ENCODE assay signal across 29 cellular contexts in genomic region chr2:74430502-74430901, GRCh38. TPM values are rescaled to one million over a fixed set of nuclear protein-coding genes. Genes with fewer than 3 reads are reported as not detected.
DNase-seq lines count a peak whose midpoint lies in the region; ATAC-seq and TF ChIP-seq lines count a peak whose summit lies in the region.
"Had no signal": no experiment of that assay in that cellular context is flagged by ENCODE, and none has a peak within 500 bp of the region (broad histone marks: within the 10 kb centered on the region; RNA-seq: fewer than 3 reads in every experiment).

No MANE protein-coding gene starts in this region.

- H3K9ac ChIP-seq in liver (ENCODE audit: low read depth in 1 of 2, low read length in 2 of 2), result no peak overlapping the region

- no peak for TF ChIP-seq CTCF in liver (IDR thresholded peaks at IDR 0.05; ENCODE audit: low read depth, low read length, missing input control)
- TF ChIP-seq CTCF in osteoblast (IDR thresholded peaks at IDR 0.05; ENCODE audit: extremely low read depth, low read depth, low read length), result no peak
- no peak for TF ChIP-seq CTCF in psoas muscle (IDR thresholded peaks at IDR 0.05)

- peak overlapping the region; percentile 39 to 80 for H3K27ac ChIP-seq in liver (ENCODE audit: low read depth in 1 of 2, low read length in 2 of 2)
- no peak overlapping the region for H3K27ac ChIP-seq in osteoblast (ENCODE audit: low read depth, low read length)
- no peak overlapping the region for H3K27ac ChIP-seq in psoas muscle
- H3K27ac ChIP-seq: 22Rv1 had no signal

- H3K27me3 Mint-ChIP-seq in stimulated activated naive CD8-positive, alpha-beta T cell treated with anti-CD3 and anti-CD28 coated beads, Interleukin-15, amount 100 ng/mL, for 72 hours, result no peaks in the 10 kb centered on the region
- H3K27me3 Mint-ChIP-seq: CD8-positive, alpha-beta memory T cell had no signal

- H4K20me1 ChIP-seq in osteoblast (ENCODE audit: insufficient read depth, low read length), result peaks cover 7% of the 10 kb centered on the region

- H3K4me3 Mint-ChIP-seq in stimulated activated naive CD8-positive, alpha-beta T cell treated with anti-CD3 and anti-CD28 coated beads, Interleukin-15, amount 100 ng/mL, for 72 hours, result no peak overlapping the region
- H3K4me3 Mint-ChIP-seq: CD14-positive monocyte; CD8-positive, alpha-beta memory T cell had no signal

- no peak overlapping the region for H3K4me2 ChIP-seq in osteoblast (ENCODE audit: insufficient read depth, low read length)

- no peaks in the 10 kb centered on the region for H3K4me1 Mint-ChIP-seq in stimulated activated naive CD8-positive, alpha-beta T cell treated with anti-CD3 and anti-CD28 coated beads, Interleukin-15, amount 100 ng/mL, for 72 hours
- H3K4me1 Mint-ChIP-seq: CD14-positive monocyte; CD8-positive, alpha-beta memory T cell had no signal

- no peaks in the 10 kb centered on the region for H3K79me2 ChIP-seq in osteoblast (ENCODE audit: insufficient read depth, low read length)

- no peaks in the 10 kb centered on the region for H3K9me3 Mint-ChIP-seq in stimulated activated naive CD8-positive, alpha-beta T cell treated with anti-CD3 and anti-CD28 coated beads, Interleukin-15, amount 100 ng/mL, for 72 hours
- H3K9me3 Mint-ChIP-seq: CD14-positive monocyte; CD8-positive, alpha-beta memory T cell had no signal

- H3K36me3 ChIP-seq in liver (ENCODE audit: control insufficient read depth in 4 of 4, insufficient read depth in 3 of 4, low read depth in 1 of 4, low read length in 3 of 4) (peaks cover 8 to 48% (median 38%) of the 10 kb centered on the region in 4 donors), osteoblast (ENCODE audit: insufficient read depth, low read length) (peaks cover 35% of the 10 kb centered on the region), psoas muscle (ENCODE audit: insufficient read depth in 1 of 2, low read depth in 1 of 2) (peaks cover 0 to 43% of the 10 kb centered on the region in 2 donors)
- H3K36me3 ChIP-seq: BE2C had no signal

- H3K4me1 ChIP-seq in liver (ENCODE audit: control insufficient read depth in 4 of 4, insufficient read depth in 4 of 4, low read length in 3 of 4) (peaks cover 9 to 44% (median 39%) of the 10 kb centered on the region in 4 donors), osteoblast (ENCODE audit: insufficient read depth, low read length) (no peaks in the 10 kb centered on the region), psoas muscle (no peaks in the 10 kb centered on the region)
- H3K4me1 ChIP-seq: BE2C had no signal

- H2AFZ ChIP-seq in osteoblast (ENCODE audit: low read length), result no peak overlapping the region

- H3K4me3 ChIP-seq in liver (ENCODE audit: low read depth in 1 of 3, low read length in 3 of 3), result no peak overlapping the region
- no peak overlapping the region for H3K4me3 ChIP-seq in osteoblast (ENCODE audit: insufficient read depth, low read length)
- H3K4me3 ChIP-seq in psoas muscle, result no peak overlapping the region
- H3K4me3 ChIP-seq: GM12878, MG63 had no signal

- no peak for DNase-seq in stimulated activated naive CD8-positive, alpha-beta T cell treated with anti-CD3 and anti-CD28 coated beads, Interleukin-15, amount 100 ng/mL, for 72 hours
- DNase-seq in stimulated activated naive CD8-positive, alpha-beta T cell treated with anti-CD3 and anti-CD28 coated beads, Interleukin-15, Interleukin-2, amounts not matched to agents 100 U/mL and 50 U/mL, for 24 hours, result no peak
- peak; percentile 54 for DNase-seq in osteoblast (ENCODE audit: insufficient read length, low spot score, missing footprints)
- no peak for DNase-seq in psoas muscle
- DNase-seq: BE2C; CD8-positive, alpha-beta memory T cell; DMS 273 treated with DMSO at 0.1 percent for 48 hours; DMS79; EL; GDM1; HCEC 1CT; KBM-7; MG63; NCI-H1105 treated with DMSO at 0.1 percent for 48 hours; NCI-H146; NCI-H1930; NCI-H2107; NCI-H446; NCI-H526; NK-92 treated with Interleukin-12 subunit alpha and Interleukin-12 subunit beta, amount 100 ng/mL, for 24 hours; PC-3; SHP77 had no signal

- peak overlapping the region in 1 of 2 donors; percentile 38 for H3K27ac Mint-ChIP-seq in stimulated activated naive CD8-positive, alpha-beta T cell treated with anti-CD3 and anti-CD28 coated beads, Interleukin-15, amount 100 ng/mL, for 72 hours

- no peaks in the 10 kb centered on the region for H3K9me3 ChIP-seq in liver (ENCODE audit: control insufficient read depth in 4 of 4, low read length in 3 of 4)
- no peaks in the 10 kb centered on the region for H3K9me3 ChIP-seq in osteoblast (ENCODE audit: low read depth, low read length)
- H3K9me3 ChIP-seq in psoas muscle, result no peaks in the 10 kb centered on the region
- H3K9me3 ChIP-seq: BE2C, MG63 had no signal

- no peak for TF ChIP-seq RAD21 in liver (IDR thresholded peaks at IDR 0.05)

- intact Hi-C loops in psoas muscle (cut with DNase I), result no loop called here

- 65% methylated on average over 11 of the region's 11 CpGs for WGBS in liver
- WGBS in psoas muscle, 3 donors, result 81 to 84% (median 84%) methylated on average over 11 of the region's 11 CpGs

- peak; percentile 8 for ATAC-seq in stimulated activated naive CD8-positive, alpha-beta T cell treated with anti-CD3 and anti-CD28 coated beads, Interleukin-15, amount 100 ng/mL, for 72 hours
- ATAC-seq in stimulated activated naive CD8-positive, alpha-beta T cell treated with anti-CD3 and anti-CD28 coated beads, Interleukin-15, Interleukin-2, amounts not matched to agents 100 U/mL and 50 U/mL, for 24 hours, result no peak
- ATAC-seq in psoas muscle (no peak), GM18520 (IDR thresholded peaks at IDR 0.05; ENCODE audit: unreplicated experiment) (no peak), HG03139 (IDR thresholded peaks at IDR 0.05; ENCODE audit: unreplicated experiment) (no peak), GM21786 (IDR thresholded peaks at IDR 0.05; ENCODE audit: unreplicated experiment) (no peak)
- ATAC-seq: GM12878, PC-3 had no signal

- H3K27me3 ChIP-seq in liver (ENCODE audit: control insufficient read depth in 4 of 4, insufficient read depth in 4 of 4, low read length in 3 of 4), result no peaks in the 10 kb centered on the region
- H3K27me3 ChIP-seq in osteoblast (ENCODE audit: insufficient read depth, low read length), result no peaks in the 10 kb centered on the region
- H3K27me3 ChIP-seq in psoas muscle (ENCODE audit: insufficient read depth in 3 of 3, low read length in 2 of 3), result no peaks in the 10 kb centered on the region
- H3K27me3 ChIP-seq: BE2C, MG63 had no signal

TF ChIP-seq in liver, 16 proteins besides CTCF, POLR2A, EP300 and RAD21 (continues in another document):
- no peak for TF ChIP-seq GABPA (IDR thresholded peaks at IDR 0.05 in 1 of 2, conservative IDR thresholded peaks at IDR 0.05 in 1 of 2)
- TF ChIP-seq, protein P1, sequence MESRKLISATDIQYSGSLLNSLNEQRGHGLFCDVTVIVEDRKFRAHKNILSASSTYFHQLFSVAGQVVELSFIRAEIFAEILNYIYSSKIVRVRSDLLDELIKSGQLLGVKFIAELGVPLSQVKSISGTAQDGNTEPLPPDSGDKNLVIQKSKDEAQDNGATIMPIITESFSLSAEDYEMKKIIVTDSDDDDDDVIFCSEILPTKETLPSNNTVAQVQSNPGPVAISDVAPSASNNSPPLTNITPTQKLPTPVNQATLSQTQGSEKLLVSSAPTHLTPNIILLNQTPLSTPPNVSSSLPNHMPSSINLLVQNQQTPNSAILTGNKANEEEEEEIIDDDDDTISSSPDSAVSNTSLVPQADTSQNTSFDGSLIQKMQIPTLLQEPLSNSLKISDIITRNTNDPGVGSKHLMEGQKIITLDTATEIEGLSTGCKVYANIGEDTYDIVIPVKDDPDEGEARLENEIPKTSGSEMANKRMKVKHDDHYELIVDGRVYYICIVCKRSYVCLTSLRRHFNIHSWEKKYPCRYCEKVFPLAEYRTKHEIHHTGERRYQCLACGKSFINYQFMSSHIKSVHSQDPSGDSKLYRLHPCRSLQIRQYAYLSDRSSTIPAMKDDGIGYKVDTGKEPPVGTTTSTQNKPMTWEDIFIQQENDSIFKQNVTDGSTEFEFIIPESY (IDR thresholded peaks at IDR 0.05), result no peak
- no peak for TF ChIP-seq EGR1 (IDR thresholded peaks at IDR 0.05; ENCODE audit: low read depth in 2 of 2)
- TF ChIP-seq TAF1 (conservative IDR thresholded peaks at IDR 0.05), result no peak
- no peak for TF ChIP-seq SP1 (IDR thresholded peaks at IDR 0.05)
- TF ChIP-seq ATF3 (IDR thresholded peaks at IDR 0.05), result no peak
- TF ChIP-seq MAX (IDR thresholded peaks at IDR 0.05), result no peak
- TF ChIP-seq NR2F2 (IDR thresholded peaks at IDR 0.05), result no peak

RNA-seq across cellular contexts. Expression of gene WDR54, which starts 9.0 kb away (rescaled TPM):
- total RNA-seq in liver (1 to 10 TPM; 1.7 to 4.2 TPM), osteoblast (21.2 and 23.9 TPM in 2 replicates), psoas muscle (1 to 10 TPM; 1.1 to 1.6 (median 1.4) TPM)
- polyA plus RNA-seq in liver (1 to 10 TPM; 3.0 to 3.2 TPM), psoas muscle (1 to 10 TPM in 2 of 3 donors, under 1 TPM in 1; 0.52 to 2.4 (median 2.4) TPM)

RNA-seq across cellular contexts. Expression of gene C2orf81, which starts 9.1 kb away (rescaled TPM):
- under 1 TPM; 0.08 to 0.23 TPM for total RNA-seq in liver
- polyA plus RNA-seq in liver, result under 1 TPM; 0.35 to 0.44 TPM
- 0.72 and 1.5 TPM in 2 replicates for total RNA-seq in osteoblast
- under 1 TPM; 0.15 to 0.46 (median 0.39) TPM for total RNA-seq in psoas muscle
- under 1 TPM; 0.06 to 0.34 (median 0.23) TPM for polyA plus RNA-seq in psoas muscle

RNA-seq across cellular contexts. Expression of gene RTKN, which starts 11.2 kb away (rescaled TPM):
- total RNA-seq in liver (10 to 100 TPM; 27.8 to 98.0 TPM), osteoblast (14.1 and 16.2 TPM in 2 replicates), psoas muscle (10 to 100 TPM in 2 of 4 donors, 1 to 10 TPM in 2; 6.0 to 18.8 (median 9.0) TPM)
- polyA plus RNA-seq in liver (10 to 100 TPM; 54.4 to 91.7 TPM), psoas muscle (10 to 100 TPM in 1 of 3 donors, 1 to 10 TPM in 2; 3.1 to 12.1 (median 6.6) TPM)
- polyA plus RNA-seq: CD14-positive monocyte had no signal

RNA-seq across cellular contexts. Expression of gene INO80B, which starts 24.4 kb away (rescaled TPM):
- 10 to 100 TPM in 1 of 2 donors, 1 to 10 TPM in 1; 7.0 to 14.8 TPM for total RNA-seq in liver
- polyA plus RNA-seq in liver, result 10 to 100 TPM in 1 of 2 donors, 1 to 10 TPM in 1; 2.7 to 14.0 TPM
- total RNA-seq in osteoblast, result 11.8 and 15.9 TPM in 2 replicates
- total RNA-seq in psoas muscle, result 10 to 100 TPM; 23.6 to 39.0 (median 28.6) TPM
- polyA plus RNA-seq in psoas muscle, result 10 to 100 TPM; 29.1 to 61.1 (median 41.7) TPM

RNA-seq across cellular contexts. Expression of gene WBP1, which starts 27.7 kb away (rescaled TPM):
- total RNA-seq in liver, result 10 to 100 TPM; 23.5 to 26.2 TPM
- 10 to 100 TPM; 19.2 to 45.0 TPM for polyA plus RNA-seq in liver
- total RNA-seq in osteoblast, result 35.5 and 35.7 TPM in 2 replicates
- total RNA-seq in psoas muscle, result 10 to 100 TPM; 21.6 to 41.3 (median 23.4) TPM
- polyA plus RNA-seq in psoas muscle, result 10 to 100 TPM; 19.4 to 26.2 (median 24.7) TPM

Comparison
In these comparisons a context has a peak if more than half of its experiments do, and no peak if none do; other contexts are left out.
1. H3K27ac ChIP-seq: peak in liver (2 of 2); none in osteoblast (single experiment) and psoas muscle (single experiment).